ENCODE assay signal across 9 cellular contexts in the genomic region with DNA sequence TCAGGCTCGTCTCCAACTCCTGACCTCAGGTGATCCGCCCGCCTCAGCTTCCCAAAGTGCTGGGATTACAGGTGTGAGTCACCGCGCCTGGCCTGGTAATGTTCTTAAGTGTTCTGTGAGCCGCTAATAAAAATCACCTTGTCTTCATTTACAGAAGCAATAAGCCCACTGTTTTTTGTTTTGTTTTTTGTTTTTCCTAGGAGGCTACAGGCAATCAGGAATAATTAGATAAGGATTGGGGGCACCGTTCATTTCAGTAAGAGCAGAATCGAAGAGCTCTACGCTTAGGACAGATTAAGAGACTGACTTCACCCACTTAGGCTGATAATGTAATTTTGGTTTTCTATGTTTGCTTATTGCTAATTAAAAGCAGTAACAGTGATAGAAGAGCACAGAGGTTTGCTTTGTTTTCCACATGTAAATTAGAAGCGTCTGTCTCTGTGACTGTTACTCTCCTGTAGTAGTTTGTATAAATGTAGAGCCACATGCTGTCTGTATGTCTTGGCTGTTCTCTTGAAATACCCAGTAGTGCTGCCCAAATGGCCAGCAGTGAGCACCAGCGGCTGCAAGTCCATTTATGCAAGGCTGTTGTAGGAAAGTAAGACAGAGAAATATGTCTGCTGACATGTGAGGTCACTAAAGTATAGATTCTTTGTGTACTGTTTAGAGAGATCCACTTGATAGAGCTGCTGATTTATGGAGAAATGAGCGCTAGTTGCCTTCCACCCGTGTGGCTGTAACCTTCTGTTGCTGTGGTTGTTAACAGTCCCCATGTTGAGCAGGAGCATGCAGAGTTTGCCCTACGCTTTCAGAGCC. TPM values are rescaled to one million over a fixed set of nuclear protein-coding genes. Genes with fewer than 3 reads are reported as not detected.
DNase-seq lines count a peak whose midpoint lies in the region; ATAC-seq and TF ChIP-seq lines count a peak whose summit lies in the region.
"Had no signal": no experiment of that assay in that cellular context is flagged by ENCODE, and none has a peak within 500 bp of the region (broad histone marks: within the 10 kb centered on the region; RNA-seq: fewer than 3 reads in every experiment).

No MANE protein-coding gene starts in this region.

- H3K4me1 Mint-ChIP-seq in mesothelial cell of epicardium: peaks cover 53% of the 10 kb centered on the region

- H3K27me3 ChIP-seq in DND-41 (ENCODE audit: insufficient read depth, low read length, poor library complexity) (peaks cover 3% of the 10 kb centered on the region), SK-N-SH (ENCODE audit: insufficient read depth) (no peaks in the 10 kb centered on the region)

- no peak for TF ChIP-seq EP300 in SK-N-SH (IDR thresholded peaks at IDR 0.05; ENCODE audit: borderline replicate concordance in 1 of 2, low read depth in 1 of 2, low read length in 1 of 2)

- no peaks in the 10 kb centered on the region for H3K27me3 Mint-ChIP-seq in mesothelial cell of epicardium (ENCODE audit: low read depth)

- no peaks in the 10 kb centered on the region for H3K4me1 ChIP-seq in DND-41 (ENCODE audit: insufficient read depth, low read length)
- H3K4me1 ChIP-seq in SK-N-SH (ENCODE audit: control insufficient read depth in 1 of 2, insufficient read depth in 2 of 2, low read depth in 1 of 2, low read length in 1 of 2): peaks cover 39 to 63% of the 10 kb centered on the region in 2 experiments

- H3K9me2 ChIP-seq in SK-N-SH: no peaks in the 10 kb centered on the region

- DNase-seq in DND-41: no peak
- DNase-seq in HEK293T (ENCODE audit: extremely low spot score): no peak
- peak; percentile 38 for DNase-seq in SK-N-SH
- DNase-seq in mesothelial cell of epicardium (ENCODE audit: low spot score in 2 of 2, unreplicated experiment in 2 of 2): no peak
- no peak for DNase-seq in pons (ENCODE audit: low spot score)
- DNase-seq in SW480 (ENCODE audit: low spot score): no peak
- no peak for DNase-seq in occipital lobe (lab: John Stamatoyannopoulos, UW)
- DNase-seq: NCI-H748 treated with DMSO at 0.1 percent for 48 hours had no signal

- H3K79me2 ChIP-seq in DND-41 (ENCODE audit: insufficient read depth, low read length) (no peaks in the 10 kb centered on the region), SK-N-SH (ENCODE audit: insufficient read depth) (peaks cover 100% of the 10 kb centered on the region)

- H3K36me3 ChIP-seq in DND-41 (ENCODE audit: insufficient read depth, low read length) (no peaks in the 10 kb centered on the region), SK-N-SH (replicated peaks in 1 of 2; ENCODE audit: control insufficient read depth in 1 of 2, insufficient read depth in 2 of 2, low read length in 1 of 2) (no peaks in the 10 kb centered on the region)

- H3K4me3 ChIP-seq in DND-41 (ENCODE audit: low read depth in 1 of 2, low read length in 2 of 2): no peak overlapping the region
- H3K4me3 ChIP-seq in SK-N-SH (ENCODE audit: low read depth in 2 of 2, low read length in 1 of 2): no peak overlapping the region

- WGBS in SK-N-SH (ENCODE audit: low lambda C conversion rate): 71% methylated on average over 14 of the region's 14 CpGs

- H3K36me3 Mint-ChIP-seq in mesothelial cell of epicardium: no peaks in the 10 kb centered on the region

- CTCF ChIA-PET in HEK293T (lab: Yijun Ruan, JAX): interaction anchor here (0.6 kb wide), 1 partner anchor 9 kb away, joined by 3 read pairs; no protein-coding TSS in a partner anchor
- CTCF ChIA-PET in SK-N-SH (lab: Yijun Ruan, JAX): interaction anchor here (0.9 to 1.2 kb wide), 2 partner anchors 66 to 97 kb away, joined by 3 to 4 read pairs; no protein-coding TSS in a partner anchor

- H3K27ac ChIP-seq in DND-41 (ENCODE audit: low read length): no peak overlapping the region
- H3K27ac ChIP-seq in SK-N-SH (ENCODE audit: low read depth in 2 of 2, low read length in 1 of 2): peak overlapping the region; percentile 40 to 81

- no peaks in the 10 kb centered on the region for H3K9me3 ChIP-seq in DND-41 (ENCODE audit: insufficient read depth, low read length, severe bottlenecking)
- H3K9me3 ChIP-seq in SK-N-SH: no peaks in the 10 kb centered on the region

- H3K27ac Mint-ChIP-seq in mesothelial cell of epicardium: peak overlapping the region; percentile 27

- POLR2A ChIA-PET in HEK293T (lab: Yijun Ruan, JAX) (interaction anchor here (1.2 to 1.4 kb wide), 2 partner anchors 17 to 20 kb away, joined by 3 to 4 read pairs; no protein-coding TSS in a partner anchor), SK-N-SH (lab: Yijun Ruan, JAX) (interaction anchor here (0.6 kb wide), 1 partner anchor 9 kb away, joined by 3 read pairs; no protein-coding TSS in a partner anchor)

- H3K4me3 Mint-ChIP-seq in mesothelial cell of epicardium: no peak overlapping the region

- H3K9ac ChIP-seq in DND-41 (ENCODE audit: low read depth, low read length): no peak overlapping the region
- no peak overlapping the region for H3K9ac ChIP-seq in SK-N-SH

- ATAC-seq in DND-41 (ENCODE audit: insufficient read depth, low read depth) (no peak), HG03095 (IDR thresholded peaks at IDR 0.05; ENCODE audit: unreplicated experiment) (no peak)

- H4K20me1 ChIP-seq in DND-41 (ENCODE audit: insufficient read depth, low read length): no peaks in the 10 kb centered on the region
- H4K20me1 ChIP-seq in SK-N-SH (ENCODE audit: insufficient read depth): peaks cover 98% of the 10 kb centered on the region

- H3F3A ChIP-seq in SK-N-SH (replicated peaks; ENCODE audit: insufficient read depth): peaks cover 22% of the 10 kb centered on the region

- no peaks in the 10 kb centered on the region for H3K9me3 Mint-ChIP-seq in mesothelial cell of epicardium

- H3K4me2 ChIP-seq in DND-41 (ENCODE audit: insufficient read depth, low read length) (0 out of 2 replicates have a peak overlapping the region, but pooled peaks have one; percentile 26), SK-N-SH (peak overlapping the region; percentile 41)

- H2AFZ ChIP-seq in DND-41 (ENCODE audit: low read depth, low read length): no peak overlapping the region
- no peak overlapping the region for H2AFZ ChIP-seq in SK-N-SH (ENCODE audit: low read depth)

- TF ChIP-seq CTCF in DND-41 (IDR thresholded peaks at IDR 0.05; ENCODE audit: borderline replicate concordance, extremely low read depth, low read length, poor library complexity, severe bottlenecking) (no peak), SK-N-SH (IDR thresholded peaks at IDR 0.05) (no peak), mesothelial cell of epicardium (IDR thresholded peaks at IDR 0.05; ENCODE audit: unreplicated experiment) (no peak)

- TF ChIP-seq RAD21 in SK-N-SH (IDR thresholded peaks at IDR 0.05; ENCODE audit: low read length): no peak

TF ChIP-seq in HEK293T, 16 proteins besides CTCF, POLR2A, EP300 and RAD21:
- no peak for TF ChIP-seq HDGF (IDR thresholded peaks at IDR 0.05; ENCODE audit: borderline replicate concordance)
- no peak for TF ChIP-seq ELF4 (IDR thresholded peaks at IDR 0.05)
- no peak for TF ChIP-seq FOXK2 (IDR thresholded peaks at IDR 0.05)
- TF ChIP-seq, protein P1, sequence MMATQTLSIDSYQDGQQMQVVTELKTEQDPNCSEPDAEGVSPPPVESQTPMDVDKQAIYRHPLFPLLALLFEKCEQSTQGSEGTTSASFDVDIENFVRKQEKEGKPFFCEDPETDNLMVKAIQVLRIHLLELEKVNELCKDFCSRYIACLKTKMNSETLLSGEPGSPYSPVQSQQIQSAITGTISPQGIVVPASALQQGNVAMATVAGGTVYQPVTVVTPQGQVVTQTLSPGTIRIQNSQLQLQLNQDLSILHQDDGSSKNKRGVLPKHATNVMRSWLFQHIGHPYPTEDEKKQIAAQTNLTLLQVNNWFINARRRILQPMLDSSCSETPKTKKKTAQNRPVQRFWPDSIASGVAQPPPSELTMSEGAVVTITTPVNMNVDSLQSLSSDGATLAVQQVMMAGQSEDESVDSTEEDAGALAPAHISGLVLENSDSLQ (IDR thresholded peaks at IDR 0.05): peak; percentile 62

TF ChIP-seq in SK-N-SH, 30 proteins besides CTCF, POLR2A, EP300 and RAD21:
- peak; percentile 9; the same call in 1 of the 2 replicates for TF ChIP-seq GATA2 (CRISPR knock-in tag; IDR thresholded peaks at IDR 0.05)
- TF ChIP-seq GABPA (IDR thresholded peaks at IDR 0.05; ENCODE audit: low read depth): no peak
- TF ChIP-seq, protein P2, sequence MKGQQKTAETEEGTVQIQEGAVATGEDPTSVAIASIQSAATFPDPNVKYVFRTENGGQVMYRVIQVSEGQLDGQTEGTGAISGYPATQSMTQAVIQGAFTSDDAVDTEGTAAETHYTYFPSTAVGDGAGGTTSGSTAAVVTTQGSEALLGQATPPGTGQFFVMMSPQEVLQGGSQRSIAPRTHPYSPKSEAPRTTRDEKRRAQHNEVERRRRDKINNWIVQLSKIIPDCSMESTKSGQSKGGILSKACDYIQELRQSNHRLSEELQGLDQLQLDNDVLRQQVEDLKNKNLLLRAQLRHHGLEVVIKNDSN (IDR thresholded peaks at IDR 0.05; ENCODE audit: borderline replicate concordance, low read depth): no peak
- peak; percentile 79 for TF ChIP-seq MXI1 (IDR thresholded peaks at IDR 0.05; ENCODE audit: low read depth, low read length)

RNA-seq across cellular contexts. Expression of gene TRIO, which starts 30.5 kb away (rescaled TPM):
- polyA plus RNA-seq in SK-N-SH (2012; rRNA removed): 225 and 229 TPM in 2 replicates
- 101 and 117 TPM in 2 replicates for polyA plus RNA-seq in SK-N-SH (2012; cell fraction: cytosol; rRNA removed)
- 1,118 and 1,202 TPM in 2 replicates for polyA plus RNA-seq in SK-N-SH (2012; cell fraction: nucleus; rRNA removed)
- total RNA-seq in mesothelial cell of epicardium (190 to 209 TPM (median 200 TPM) in 3 replicates), occipital lobe (381 TPM)
